31 cellular contexts compared by ENCODE assay signal in genomic region chr10:21972584-21972983, GRCh38. TPM values are rescaled to one million over a fixed set of nuclear protein-coding genes. Genes with fewer than 3 reads are reported as not detected.
DNase-seq lines count a peak whose midpoint lies in the region; ATAC-seq and TF ChIP-seq lines count a peak whose summit lies in the region.
"Had no signal": no experiment of that assay in that cellular context is flagged by ENCODE, and none has a peak within 500 bp of the region (broad histone marks: within the 10 kb centered on the region; RNA-seq: fewer than 3 reads in every experiment).

No MANE protein-coding gene starts in this region.

- H3K4me1 ChIP-seq in HEK293 (ENCODE audit: control insufficient read depth, insufficient read depth, low read length) (peaks cover 14% of the 10 kb centered on the region), heart left ventricle (peaks cover 0 to 12% (median 2%) of the 10 kb centered on the region in 12 donors)
- no peaks in the 10 kb centered on the region for H3K4me1 ChIP-seq in CD4-positive, alpha-beta memory T cell (ENCODE audit: insufficient read depth, low read length)
- H3K4me1 ChIP-seq: psoas muscle, tibial artery had no signal

- H3K9me3 Mint-ChIP-seq in activated naive CD8-positive, alpha-beta T cell treated with anti-CD3 and anti-CD28 coated beads, Interleukin-2, amount 50 U/mL, for 24 hours, result no peaks in the 10 kb centered on the region
- no peaks in the 10 kb centered on the region for H3K9me3 Mint-ChIP-seq in CD4-positive, alpha-beta memory T cell
- H3K9me3 Mint-ChIP-seq: activated CD4-positive, alpha-beta memory T cell treated with anti-CD3 and anti-CD28 coated beads for 36 hours; activated naive CD4-positive, alpha-beta T cell treated with anti-CD3 and anti-CD28 coated beads, Interleukin-2, amount 50 U/mL, for 24 hours; activated T-helper 2 cell treated with anti-CD3 and anti-CD28 coated beads, Interferon-gamma antibody, Interleukin-2, Interleukin-4, amounts not matched to agents 10 μg/mL and 5 μg/mL and 100 μg/mL, durations not matched to agents 14 hours and 24 hours and 36 hours; CD8-positive, alpha-beta T cell; GM23338; HFFc6; IgD-negative memory B cell; nephron had no signal

- H3K9me3 ChIP-seq in HEK293 (ENCODE audit: control insufficient read depth, insufficient read depth, low read depth, low read length) (no peaks in the 10 kb centered on the region), heart left ventricle (no peaks in the 10 kb centered on the region)
- H3K9me3 ChIP-seq in CD4-positive, alpha-beta memory T cell (ENCODE audit: control insufficient read depth in 1 of 2, low read length in 2 of 2), result no peaks in the 10 kb centered on the region
- H3K9me3 ChIP-seq: psoas muscle, tibial artery had no signal

- peak; percentile 16 for DNase-seq in GM06990 (ENCODE audit: extremely low read depth, insufficient read length)
- DNase-seq in activated naive CD8-positive, alpha-beta T cell treated with anti-CD3 and anti-CD28 coated beads, Interleukin-2, amount 50 U/mL, for 24 hours, result no peak
- no peak for DNase-seq in heart left ventricle
- DNase-seq in CD4-positive, alpha-beta memory T cell, result no peak
- no peak for DNase-seq in NCI-H69 (lab: John Stamatoyannopoulos, UW)
- DNase-seq: activated CD4-positive, alpha-beta memory T cell treated with anti-CD3 and anti-CD28 coated beads for 36 hours; activated CD8-positive, alpha-beta memory T cell treated with anti-CD3 and anti-CD28 coated beads, Interleukin-2, amount 50 U/mL, for 48 hours; AML-193; aorta; CD8-positive, alpha-beta T cell; HFFc6; left colon; NCI-H1105 treated with DMSO at 0.1 percent for 48 hours; NCI-H187 treated with DMSO at 0.1 percent for 48 hours; NCI-H510A treated with DMSO at 0.1 percent for 48 hours; NK-92 treated with Interleukin-12 subunit alpha and Interleukin-12 subunit beta, amount 100 ng/mL, for 24 hours; PC-3; psoas muscle; Right ventricle myocardium superior; stimulated activated CD4-positive, alpha-beta T cell treated with anti-CD3 and anti-CD28 coated beads, Interleukin-4, amount 100 ng/mL, for 24 hours; T-helper 17 cell; tibial artery had no signal

- H3K27ac ChIP-seq in HEK293 (ENCODE audit: extremely low read depth, low read depth, low read length), result no peak overlapping the region
- no peak overlapping the region for H3K27ac ChIP-seq in heart left ventricle
- H3K27ac ChIP-seq in CD4-positive, alpha-beta memory T cell (ENCODE audit: low read depth, low read length), result no peak overlapping the region
- H3K27ac ChIP-seq: hepatocyte, psoas muscle, tibial artery had no signal

- CTCF ChIA-PET in HEK293 (lab: Yijun Ruan, JAX), result interaction anchor here (1.2 kb wide), 1 partner anchor 19 kb away, joined by 3 read pairs; no protein-coding TSS in a partner anchor
- CTCF ChIA-PET in CD4-positive, alpha-beta memory T cell (lab: Charles Lee; ENCODE audit: partially characterized antibody), result no interaction called here

- TF ChIP-seq CTCF in GM06990 (IDR thresholded peaks at IDR 0.05; ENCODE audit: insufficient read depth, low read length, poor library complexity, severe bottlenecking), result no peak
- no peak for TF ChIP-seq CTCF in HEK293 (tag by site-specific recombination; IDR thresholded peaks at IDR 0.05)
- TF ChIP-seq CTCF in heart left ventricle (IDR thresholded peaks at IDR 0.05), result no peak

- 86 to 96% (median 94%) methylated on average over 1 of the region's 1 CpG for WGBS in heart left ventricle, 4 donors

- TF ChIP-seq POLR2A in heart left ventricle (IDR thresholded peaks at IDR 0.05), result no peak

- H3K4me3 ChIP-seq in GM06990 (replicated peaks; ENCODE audit: low read depth, low read length) (no peak overlapping the region), HEK293 (ENCODE audit: low read depth, low read length) (no peak overlapping the region), heart left ventricle (no peak overlapping the region)
- no peak overlapping the region for H3K4me3 ChIP-seq in CD4-positive, alpha-beta memory T cell (ENCODE audit: low read length in 2 of 2)
- H3K4me3 ChIP-seq: GM23338, hepatocyte, psoas muscle, tibial artery had no signal

- intact Hi-C loops in heart left ventricle (cut with DNase I), result no loop called here
- intact Hi-C loops in CD4-positive, alpha-beta memory T cell (cut with micrococcal nuclease), result no loop called here

- no peak overlapping the region for H3K27ac Mint-ChIP-seq in activated naive CD8-positive, alpha-beta T cell treated with anti-CD3 and anti-CD28 coated beads, Interleukin-2, amount 50 U/mL, for 24 hours
- no peak overlapping the region for H3K27ac Mint-ChIP-seq in CD4-positive, alpha-beta memory T cell
- H3K27ac Mint-ChIP-seq: activated CD4-positive, alpha-beta memory T cell treated with anti-CD3 and anti-CD28 coated beads for 36 hours; activated naive CD4-positive, alpha-beta T cell treated with anti-CD3 and anti-CD28 coated beads, Interleukin-2, amount 50 U/mL, for 24 hours; activated T-helper 2 cell treated with anti-CD3 and anti-CD28 coated beads, Interferon-gamma antibody, Interleukin-2, Interleukin-4, amounts not matched to agents 10 μg/mL and 5 μg/mL and 100 μg/mL, durations not matched to agents 14 hours and 24 hours and 36 hours; CD8-positive, alpha-beta T cell; GM23338; HFFc6; IgD-negative memory B cell; nephron; T-helper 17 cell had no signal

- POLR2A ChIA-PET in HEK293 (lab: Yijun Ruan, JAX), result no interaction called here
- POLR2A ChIA-PET in CD4-positive, alpha-beta memory T cell (lab: Charles Lee; ENCODE audit: partially characterized antibody), result no interaction called here

- H3K27me3 ChIP-seq in GM06990 (replicated peaks; ENCODE audit: control insufficient read depth, insufficient read depth, low read length) (no peaks in the 10 kb centered on the region), heart left ventricle (no peaks in the 10 kb centered on the region)
- H3K27me3 ChIP-seq in CD4-positive, alpha-beta memory T cell (ENCODE audit: insufficient read depth, low read length), result no peaks in the 10 kb centered on the region
- H3K27me3 ChIP-seq: hepatocyte, tibial artery had no signal

- peaks cover 10% of the 10 kb centered on the region for H3K4me1 Mint-ChIP-seq in activated naive CD8-positive, alpha-beta T cell treated with anti-CD3 and anti-CD28 coated beads, Interleukin-2, amount 50 U/mL, for 24 hours
- H3K4me1 Mint-ChIP-seq in CD4-positive, alpha-beta memory T cell, result peaks cover 6 to 21% (median 14%) of the 10 kb centered on the region in 4 donors

- no peaks in the 10 kb centered on the region for H3K36me3 ChIP-seq in GM06990 (ENCODE audit: control insufficient read depth, insufficient read depth, low read length)
- no peaks in the 10 kb centered on the region for H3K36me3 ChIP-seq in HEK293 (ENCODE audit: control insufficient read depth in 2 of 2, insufficient read depth in 1 of 2, low read length in 2 of 2)
- H3K36me3 ChIP-seq in heart left ventricle, result no peaks in the 10 kb centered on the region
- H3K36me3 ChIP-seq in CD4-positive, alpha-beta memory T cell (ENCODE audit: insufficient read depth, low read length), result no peaks in the 10 kb centered on the region
- H3K36me3 ChIP-seq: tibial artery had no signal

- ATAC-seq in GM18511 (IDR thresholded peaks at IDR 0.05; ENCODE audit: unreplicated experiment) (peak; percentile 59), HG02678 (IDR thresholded peaks at IDR 0.05; ENCODE audit: unreplicated experiment) (no peak), heart left ventricle (no peak)
- ATAC-seq in activated naive CD8-positive, alpha-beta T cell treated with anti-CD3 and anti-CD28 coated beads, Interleukin-2, amount 50 U/mL, for 24 hours, result peak; percentile 20
- ATAC-seq: CD8-positive, alpha-beta T cell; GM23338; left colon; PC-3; psoas muscle; T-helper 17 cell had no signal

- H3K4me3 Mint-ChIP-seq in activated naive CD8-positive, alpha-beta T cell treated with anti-CD3 and anti-CD28 coated beads, Interleukin-2, amount 50 U/mL, for 24 hours, result no peak overlapping the region
- no peak overlapping the region for H3K4me3 Mint-ChIP-seq in CD4-positive, alpha-beta memory T cell
- H3K4me3 Mint-ChIP-seq: activated CD4-positive, alpha-beta memory T cell treated with anti-CD3 and anti-CD28 coated beads for 36 hours; activated naive CD4-positive, alpha-beta T cell treated with anti-CD3 and anti-CD28 coated beads, Interleukin-2, amount 50 U/mL, for 24 hours; CD8-positive, alpha-beta T cell; GM23338; HFFc6; nephron; T-helper 17 cell had no signal

- no peaks in the 10 kb centered on the region for H3K27me3 Mint-ChIP-seq in activated naive CD8-positive, alpha-beta T cell treated with anti-CD3 and anti-CD28 coated beads, Interleukin-2, amount 50 U/mL, for 24 hours
- no peaks in the 10 kb centered on the region for H3K27me3 Mint-ChIP-seq in CD4-positive, alpha-beta memory T cell
- H3K27me3 Mint-ChIP-seq: activated CD4-positive, alpha-beta memory T cell treated with anti-CD3 and anti-CD28 coated beads for 36 hours; activated naive CD4-positive, alpha-beta T cell treated with anti-CD3 and anti-CD28 coated beads, Interleukin-2, amount 50 U/mL, for 24 hours; IgD-negative memory B cell; T-helper 17 cell had no signal

- H3K36me3 Mint-ChIP-seq in activated naive CD8-positive, alpha-beta T cell treated with anti-CD3 and anti-CD28 coated beads, Interleukin-2, amount 50 U/mL, for 24 hours (ENCODE audit: low read depth), result no peaks in the 10 kb centered on the region
- H3K36me3 Mint-ChIP-seq in CD4-positive, alpha-beta memory T cell, result no peaks in the 10 kb centered on the region
- H3K36me3 Mint-ChIP-seq: activated CD4-positive, alpha-beta memory T cell treated with anti-CD3 and anti-CD28 coated beads for 36 hours; CD8-positive, alpha-beta T cell; IgD-negative memory B cell had no signal

TF ChIP-seq in HEK293, 187 proteins besides CTCF, POLR2A, EP300 and RAD21:
- TF ChIP-seq SP7 (tag by site-specific recombination; IDR thresholded peaks at IDR 0.05) (no peak), ZNF660 (tag by site-specific recombination; IDR thresholded peaks at IDR 0.05) (0 out of 2 replicates have a peak, but pooled peaks have one; percentile 47)

RNA-seq across cellular contexts. Expression of gene DNAJC1, which starts 30.9 kb away (rescaled TPM):
- 10 to 100 TPM in 8 of 9 donors, 1 to 10 TPM in 1; 9.5 to 68.4 (median 14.1) TPM for total RNA-seq in heart left ventricle
- 10 to 100 TPM; 11.0 to 23.5 TPM for polyA plus RNA-seq in heart left ventricle
- 10 to 100 TPM; 15.0 to 16.7 TPM for total RNA-seq in CD4-positive, alpha-beta memory T cell
- polyA plus RNA-seq in CD4-positive, alpha-beta memory T cell, result 10 to 100 TPM; 13.0 to 22.0 TPM

Comparison
In these comparisons a context has a peak if more than half of its experiments do, and no peak if none do; other contexts are left out.
1. ATAC-seq: peak in GM18511 (single experiment) and activated naive CD8-positive, alpha-beta T cell treated with anti-CD3 and anti-CD28 coated beads, Interleukin-2, amount 50 U/mL, for 24 hours (single experiment); none in HG02678 (single experiment) and heart left ventricle (0 of 4).